30 cellular contexts compared by ENCODE assay signal in genomic region chr17:67657596-67657995, GRCh38.
"Had no signal": no experiment of that assay in that cellular context is flagged by ENCODE, and none has a peak within 500 bp of the region (broad histone marks: within the 10 kb centered on the region; RNA-seq: fewer than 3 reads in every experiment).

No MANE protein-coding gene starts in this region.

- H3K4me2 ChIP-seq: SK-N-SH had no signal

- H3K4me3 Mint-ChIP-seq: activated CD4-positive, alpha-beta T cell treated with anti-CD3 and anti-CD28 coated beads, Interleukin-2, amount 10 ng/mL, durations not matched to agents 24 days and 14 days; activated CD8-positive, alpha-beta T cell treated with anti-CD3 and anti-CD28 coated beads for 36 hours; activated T-cell treated with anti-CD3 and anti-CD28 coated beads, Interleukin-2, amount 50 U/mL, for 72 hours; activated T-helper 17 cell treated with anti-CD3 and anti-CD28 coated beads, Interleukin-2, amount 50 U/mL, for 72 hours; T-helper 1 cell treated with Interleukin-12 subunit alpha and Interleukin-12 subunit beta and Interleukin-4 antibody, amounts not matched to agents 30 μg/mL and 1 μg/mL, for 36 hours; T-helper 2 cell treated with Interferon-gamma antibody and Interleukin-4, amounts not matched to agents 5 μg/mL and 100 μg/mL, for 36 hours had no signal

- H3K27me3 ChIP-seq: adrenal gland, body of pancreas, breast epithelium, Peyer's patch, SJSA1 had no signal

- H3K36me3 ChIP-seq: adrenal gland, breast epithelium, Peyer's patch, SJSA1 had no signal

- H3K9ac ChIP-seq: SK-N-SH had no signal

- DNase-seq: activated CD4-positive, alpha-beta T cell treated with anti-CD3 and anti-CD28 coated beads, Interleukin-2, amount 10 ng/mL, durations not matched to agents 24 days and 14 days; activated CD4-positive, alpha-beta T cell treated with anti-CD3 and anti-CD28 coated beads, Interleukin-2, amount 50 U/mL, for 4 hours; activated CD8-positive, alpha-beta T cell treated with anti-CD3 and anti-CD28 coated beads for 36 hours; activated effector memory CD4-positive, alpha-beta T cell treated with anti-CD3 and anti-CD28 coated beads, Interleukin-2, amount 50 U/mL, for 16 hours; activated naive CD4-positive, alpha-beta T cell treated with Interleukin-2 at 50 U/mL for 16 hours; activated T-cell treated with anti-CD3 and anti-CD28 coated beads, Interleukin-2, amount 50 U/mL, for 1 hour; activated T-cell treated with anti-CD3 and anti-CD28 coated beads, Interleukin-2, amount 50 U/mL, for 72 hours; adrenal gland; body of pancreas; cerebellar nuclear complex; KG1; MM.1S; NCI-H1105; NCI-H1436; NCI-H1930; NCI-H2081 treated with DMSO at 0.1 percent for 48 hours; NCI-H345; NCI-H524 treated with DMSO at 0.1 percent for 48 hours; NCI-H748 treated with DMSO at 0.1 percent for 48 hours; NK-92 treated with Interleukin-12 subunit alpha and Interleukin-12 subunit beta, amount 100 ng/mL, for 24 hours; PC-3; Peyer's patch; RPMI8226; SHP77 treated with DMSO at 0.1 percent for 48 hours; SK-N-SH had no signal

- H3K4me1 Mint-ChIP-seq: activated CD4-positive, alpha-beta T cell treated with anti-CD3 and anti-CD28 coated beads, Interleukin-2, amount 10 ng/mL, durations not matched to agents 24 days and 14 days had no signal

- H3K4me3 ChIP-seq: adrenal gland, body of pancreas, breast epithelium, Peyer's patch, SJSA1 had no signal

- ATAC-seq: activated T-cell treated with anti-CD3 and anti-CD28 coated beads, Interleukin-2, amount 50 U/mL, for 72 hours; activated T-helper 17 cell treated with anti-CD3 and anti-CD28 coated beads, Interleukin-2, amount 50 U/mL, for 72 hours; body of pancreas; PC-3 had no signal

- H3K27me3 Mint-ChIP-seq: activated CD4-positive, alpha-beta T cell treated with anti-CD3 and anti-CD28 coated beads, Interleukin-2, amount 10 ng/mL, durations not matched to agents 24 days and 14 days; activated CD8-positive, alpha-beta T cell treated with anti-CD3 and anti-CD28 coated beads for 36 hours; activated T-helper 17 cell treated with anti-CD3 and anti-CD28 coated beads, Interleukin-2, amount 50 U/mL, for 72 hours had no signal

- H3K27ac Mint-ChIP-seq: activated CD4-positive, alpha-beta T cell treated with anti-CD3 and anti-CD28 coated beads, Interleukin-2, amount 10 ng/mL, durations not matched to agents 24 days and 14 days; T-helper 1 cell treated with Interleukin-12 subunit alpha and Interleukin-12 subunit beta and Interleukin-4 antibody, amounts not matched to agents 30 μg/mL and 1 μg/mL, for 36 hours; T-helper 2 cell treated with Interferon-gamma antibody and Interleukin-4, amounts not matched to agents 5 μg/mL and 100 μg/mL, for 36 hours had no signal

- H3K27ac ChIP-seq: adrenal gland, Peyer's patch, SJSA1 had no signal

- H3K4me1 ChIP-seq: adrenal gland, body of pancreas, breast epithelium, Peyer's patch, SJSA1 had no signal
